In genomic region chr10:131224106-131224505, GRCh38 we compare ENCODE assay signal across 17 cellular contexts.
DNase-seq lines count a peak whose midpoint lies in the region; ATAC-seq, FAIRE-seq and TF ChIP-seq lines count a peak whose summit lies in the region.
"Had no signal": no experiment of that assay in that cellular context is flagged by ENCODE, and none has a peak within 500 bp of the region (broad histone marks: within the 10 kb centered on the region; RNA-seq: fewer than 3 reads in every experiment).

No MANE protein-coding gene starts in this region.

- H3K9me3 ChIP-seq in BLaER1 treated with 17β-estradiol and CSF1 and Interleukin-3, amounts not matched to agents 10 nM and 100 nM (replicated peaks in 1 of 11), result peaks cover 0 to 16% (median 3%) of the 10 kb centered on the region in 11 experiments; a peak in 13 of 22 replicates
- no peaks in the 10 kb centered on the region for H3K9me3 ChIP-seq in H1 (ENCODE audit: insufficient read depth in 2 of 2, low read depth in 1 of 2, low read length in 1 of 2)
- peaks cover 0 to 1% (median 0%) of the 10 kb centered on the region in 8 donors for H3K9me3 ChIP-seq in spleen
- H3K9me3 ChIP-seq in mesenchymal stem cell (ENCODE audit: control insufficient read depth, low read length), result no peaks in the 10 kb centered on the region
- H3K9me3 ChIP-seq: BE2C had no signal

- H3K4me1 ChIP-seq in BLaER1 treated with 17β-estradiol and CSF1 and Interleukin-3, amounts not matched to agents 10 nM and 100 nM, result peaks cover 34 to 94% (median 93%) of the 10 kb centered on the region in 10 experiments
- H3K4me1 ChIP-seq in H1 (replicated peaks in 1 of 4; ENCODE audit: control insufficient read depth in 3 of 4, insufficient read depth in 4 of 4, low read length in 3 of 4) (no peaks in the 10 kb centered on the region; a peak in 1 of 7 replicates), mesendoderm (ENCODE audit: control insufficient read depth, low read depth, low read length) (no peaks in the 10 kb centered on the region), spleen (no peaks in the 10 kb centered on the region), mesenchymal stem cell (ENCODE audit: control insufficient read depth, insufficient read depth, low read depth, low read length) (no peaks in the 10 kb centered on the region)
- H3K4me1 ChIP-seq: BE2C had no signal

- H3K27me3 ChIP-seq in BLaER1 treated with 17β-estradiol and CSF1 and Interleukin-3, amounts not matched to agents 10 nM and 100 nM, result peaks cover 0 to 40% (median 0%) of the 10 kb centered on the region in 11 experiments; a peak in 4 of 22 replicates
- H3K27me3 ChIP-seq in H1 (replicated peaks in 1 of 4; ENCODE audit: control insufficient read depth in 3 of 4, extremely low read depth in 1 of 4, insufficient read depth in 3 of 4, low read length in 3 of 4) (no peaks in the 10 kb centered on the region), mesendoderm (ENCODE audit: insufficient read depth, low read length, poor library complexity) (no peaks in the 10 kb centered on the region), spleen (replicated peaks in 1 of 7) (peaks cover 0 to 14% (median 0%) of the 10 kb centered on the region in 7 donors), mesenchymal stem cell (ENCODE audit: control insufficient read depth in 1 of 2, insufficient read depth in 1 of 2, low read length in 2 of 2) (no peaks in the 10 kb centered on the region)
- H3K27me3 ChIP-seq: BE2C had no signal

- H3K23ac ChIP-seq in H1 (ENCODE audit: insufficient read length) (no peak overlapping the region), mesendoderm (ENCODE audit: low read length) (no peak overlapping the region), mesenchymal stem cell (ENCODE audit: low read length in 2 of 2) (no peak overlapping the region)

- ATAC-seq in left lobe of liver (no peak), HG02852 (IDR thresholded peaks at IDR 0.05; ENCODE audit: unreplicated experiment) (no peak)
- ATAC-seq: GM23338 had no signal

- no peak for TF ChIP-seq RAD21 in H1 (IDR thresholded peaks at IDR 0.05 in 1 of 2, conservative IDR thresholded peaks at IDR 0.05 in 1 of 2; ENCODE audit: low read depth in 2 of 2, low read length in 2 of 2)

- H3K4me3 ChIP-seq in BLaER1 treated with 17β-estradiol and CSF1 and Interleukin-3, amounts not matched to agents 10 nM and 100 nM, result no peak overlapping the region
- H3K4me3 ChIP-seq in H1 (ENCODE audit: extremely low read depth in 1 of 4, insufficient read depth in 2 of 4, low read depth in 3 of 4, low read length in 4 of 4), result no peak overlapping the region
- no peak overlapping the region for H3K4me3 ChIP-seq in mesendoderm (ENCODE audit: low read length)
- no peak overlapping the region for H3K4me3 ChIP-seq in spleen
- no peak overlapping the region for H3K4me3 ChIP-seq in mesenchymal stem cell (ENCODE audit: insufficient read depth in 1 of 2, low read depth in 1 of 2, low read length in 2 of 2)
- H3K4me3 ChIP-seq: GM23338 had no signal

- peak overlapping the region; percentile 7; the same call in 1 of the 2 replicates for H3K18ac ChIP-seq in H1 (ENCODE audit: extremely low read depth, low read length)
- H3K18ac ChIP-seq in mesendoderm (ENCODE audit: low read length), result no peak overlapping the region
- no peak overlapping the region for H3K18ac ChIP-seq in mesenchymal stem cell (ENCODE audit: low read depth in 1 of 2, low read length in 2 of 2)

- no peaks in the 10 kb centered on the region for H3K79me1 ChIP-seq in H1 (ENCODE audit: low read depth, low read length)
- no peaks in the 10 kb centered on the region for H3K79me1 ChIP-seq in mesendoderm (ENCODE audit: low read length)
- no peaks in the 10 kb centered on the region for H3K79me1 ChIP-seq in mesenchymal stem cell (replicated peaks; ENCODE audit: low read length, poor library complexity, severe bottlenecking)

- no peaks in the 10 kb centered on the region for H3K23me2 ChIP-seq in H1 (ENCODE audit: low read depth, low read length)

- POLR2A ChIA-PET in H1 (lab: Charles Lee; ENCODE audit: partially characterized antibody), result interaction anchor here (1.2 kb wide), 1 partner anchor 14 kb away, joined by 3 read pairs; no protein-coding TSS in a partner anchor

- H3K79me2 ChIP-seq in H1 (ENCODE audit: control insufficient read depth in 1 of 2, insufficient read depth in 2 of 2, low read length in 2 of 2) (no peaks in the 10 kb centered on the region), mesendoderm (ENCODE audit: control insufficient read depth, insufficient read depth, low read length) (no peaks in the 10 kb centered on the region)

- no peak for DNase-seq in H1 (ENCODE audit: low read depth in 1 of 2, low spot score in 2 of 2)
- no peak for DNase-seq in mesendoderm
- peak; percentile 69 for DNase-seq in spleen
- DNase-seq in left lobe of liver (ENCODE audit: low spot score), result no peak
- no peak for DNase-seq in mesenchymal stem cell
- DNase-seq: ACHN; BE2C; CD4-positive, alpha-beta memory T cell; DMS153; DMS79; GDM1; H9 had no signal

- H2BK15ac ChIP-seq in H1 (ENCODE audit: low read length), result no peak overlapping the region
- H2BK15ac ChIP-seq in mesendoderm (replicated peaks; ENCODE audit: low read depth), result no peak overlapping the region
- H2BK15ac ChIP-seq in mesenchymal stem cell (ENCODE audit: low read depth, poor library complexity, severe bottlenecking), result no peak overlapping the region

- no peak overlapping the region for H2BK120ac ChIP-seq in H1 (replicated peaks; ENCODE audit: low read depth, low read length)
- no peak overlapping the region for H2BK120ac ChIP-seq in mesendoderm (ENCODE audit: low read depth, low read length)
- no peak overlapping the region for H2BK120ac ChIP-seq in mesenchymal stem cell (ENCODE audit: low read depth, low read length)

- 0 out of 22 replicates have a peak, but pooled peaks cover 0 to 14% (median 0%) of the 10 kb centered on the region in 11 experiments for H3K36me3 ChIP-seq in BLaER1 treated with 17β-estradiol and CSF1 and Interleukin-3, amounts not matched to agents 10 nM and 100 nM
- H3K36me3 ChIP-seq in H1 (ENCODE audit: control insufficient read depth in 2 of 4, insufficient read depth in 4 of 4, low read length in 3 of 4), result no peaks in the 10 kb centered on the region
- no peaks in the 10 kb centered on the region for H3K36me3 ChIP-seq in mesendoderm (ENCODE audit: control insufficient read depth, insufficient read depth, low read length)
- no peaks in the 10 kb centered on the region for H3K36me3 ChIP-seq in spleen
- no peaks in the 10 kb centered on the region for H3K36me3 ChIP-seq in mesenchymal stem cell (ENCODE audit: control insufficient read depth in 1 of 2, insufficient read depth in 2 of 2, low read depth in 1 of 2, low read length in 2 of 2)
- H3K36me3 ChIP-seq: BE2C had no signal

- WGBS in H1 (ENCODE audit: extremely low coverage in 1 of 2, insufficient coverage in 1 of 2, insufficient read length in 1 of 2, insufficient replicate concordance in 2 of 2, low coverage in 1 of 2, low lambda C conversion rate in 2 of 2, missing lambda C conversion rate in 1 of 2), 2 experiments, result 93% methylated on average over 8 of the region's 8 CpGs; no CpG with 5 or more reads in 1 of the 2 experiments
- no CpG with 5 or more reads among the region's 8 CpGs for WGBS in mesendoderm (ENCODE audit: extremely low coverage, insufficient coverage, low lambda C conversion rate)
- 79 to 86% (median 82%) methylated on average over 8 of the region's 8 CpGs for WGBS in spleen, 5 donors
- 75% methylated on average over 8 of the region's 8 CpGs for WGBS in mesenchymal stem cell

- no peak overlapping the region for H2BK20ac ChIP-seq in H1 (ENCODE audit: low read length)

- TF ChIP-seq POLR2A in H1 (IDR thresholded peaks at IDR 0.05; ENCODE audit: control extremely low read depth in 1 of 2, low read depth in 2 of 2, low read length in 2 of 2), result no peak
- no peak for TF ChIP-seq POLR2A in spleen (IDR thresholded peaks at IDR 0.05)

- peak overlapping the region; percentile 76 to 98 (median 94); a peak in 21 of 22 replicates for H3K4me2 ChIP-seq in BLaER1 treated with 17β-estradiol and CSF1 and Interleukin-3, amounts not matched to agents 10 nM and 100 nM
- H3K4me2 ChIP-seq in H1 (ENCODE audit: insufficient read depth in 1 of 2, low read depth in 2 of 2, low read length in 2 of 2), result no peak overlapping the region
- no peak overlapping the region for H3K4me2 ChIP-seq in mesendoderm (ENCODE audit: low read length)
- H3K4me2 ChIP-seq in mesenchymal stem cell (ENCODE audit: low read length, poor library complexity, severe bottlenecking), result no peak overlapping the region
- H3K4me2 ChIP-seq: GM23338 had no signal

- no peak overlapping the region for H3K56ac ChIP-seq in H1 (replicated peaks; ENCODE audit: insufficient read length, low read depth, low read length)
- H3K56ac ChIP-seq in mesendoderm (ENCODE audit: low read length), result peak overlapping the region; percentile 22

- H3K4ac ChIP-seq in H1 (replicated peaks; ENCODE audit: insufficient read length, low read depth, low read length) (no peak overlapping the region), mesendoderm (ENCODE audit: low read depth, low read length) (no peak overlapping the region), mesenchymal stem cell (ENCODE audit: low read depth in 1 of 2, low read length in 2 of 2) (no peak overlapping the region)

- H2AK5ac ChIP-seq in H1 (ENCODE audit: low read depth, low read length) (no peak overlapping the region), mesendoderm (ENCODE audit: low read length) (no peak overlapping the region), mesenchymal stem cell (ENCODE audit: low read length, severe bottlenecking) (no peak overlapping the region)

- H4K91ac ChIP-seq in H1 (replicated peaks; ENCODE audit: insufficient read length, low read length), result no peak overlapping the region
- no peak overlapping the region for H4K91ac ChIP-seq in mesenchymal stem cell (ENCODE audit: low read length)

- no peak for TF ChIP-seq EP300 in H1 (IDR thresholded peaks at IDR 0.05; ENCODE audit: borderline replicate concordance in 1 of 2, low read depth in 2 of 2, low read length in 2 of 2)

- peak overlapping the region in 7 of 11 experiments; percentile 9 to 96 (median 89); a peak in 14 of 22 replicates for H3K27ac ChIP-seq in BLaER1 treated with 17β-estradiol and CSF1 and Interleukin-3, amounts not matched to agents 10 nM and 100 nM
- H3K27ac ChIP-seq in H1 (ENCODE audit: low read depth, low read length) (no peak overlapping the region), mesendoderm (ENCODE audit: low read depth, low read length) (no peak overlapping the region), spleen (no peak overlapping the region), mesenchymal stem cell (ENCODE audit: low read length, poor library complexity, severe bottlenecking) (no peak overlapping the region)
- H3K27ac ChIP-seq: HL-60 had no signal

- H2BK5ac ChIP-seq in H1 (ENCODE audit: low read depth, low read length), result no peak overlapping the region
- H2BK5ac ChIP-seq in mesendoderm (ENCODE audit: low read length), result no peak overlapping the region
- no peak overlapping the region for H2BK5ac ChIP-seq in mesenchymal stem cell (ENCODE audit: low read depth, low read length, poor library complexity, severe bottlenecking)

- CTCF ChIA-PET in H1 (lab: Charles Lee; ENCODE audit: partially characterized antibody), result interaction anchor here (1.0 kb wide), 1 partner anchor 136 kb away, joined by 4 read pairs; no protein-coding TSS in a partner anchor

- intact Hi-C loops in spleen (cut with DNase I; ENCODE audit: low total_unique reads), result no loop called here

- no peak overlapping the region for H4K8ac ChIP-seq in H1 (ENCODE audit: extremely low read depth, insufficient read depth, low read length)
- H4K8ac ChIP-seq in mesendoderm (ENCODE audit: low read depth, low read length), result no peak overlapping the region
- H4K8ac ChIP-seq in mesenchymal stem cell (ENCODE audit: low read length), result no peak overlapping the region

- no peaks in the 10 kb centered on the region for H4K20me1 ChIP-seq in BLaER1 treated with 17β-estradiol and CSF1 and Interleukin-3, amounts not matched to agents 10 nM and 100 nM
- peaks cover 0 to 2% of the 10 kb centered on the region in 2 experiments for H4K20me1 ChIP-seq in H1 (replicated peaks in 1 of 2; ENCODE audit: control insufficient read depth in 1 of 2, insufficient read depth in 2 of 2, low read length in 2 of 2)

- no peak overlapping the region for H2AFZ ChIP-seq in H1 (ENCODE audit: low read length)
- no peak overlapping the region for H2AFZ ChIP-seq in mesenchymal stem cell (ENCODE audit: low read depth, low read length)
- H2AFZ ChIP-seq: GM23338 had no signal

- H3K14ac ChIP-seq in H1 (ENCODE audit: insufficient read length) (no peak overlapping the region), mesenchymal stem cell (ENCODE audit: low read length in 2 of 2) (no peak overlapping the region)

- FAIRE-seq in H1 (lab: Jason Lieb, UNC), result no peak
- FAIRE-seq: A204.1 had no signal

- no peak overlapping the region for H4K5ac ChIP-seq in H1 (ENCODE audit: insufficient read length, low read depth, low read length)
- H4K5ac ChIP-seq in mesendoderm (ENCODE audit: low read length), result no peak overlapping the region

- H3K9ac ChIP-seq in BLaER1 treated with 17β-estradiol and CSF1 and Interleukin-3, amounts not matched to agents 10 nM and 100 nM, result peak overlapping the region in 6 of 11 experiments; percentile 4 to 81 (median 77); a peak in 10 of 22 replicates
- no peak overlapping the region for H3K9ac ChIP-seq in H1 (replicated peaks in 1 of 4; ENCODE audit: extremely low read depth in 1 of 4, low read depth in 3 of 4, low read length in 3 of 4)
- H3K9ac ChIP-seq in mesendoderm (ENCODE audit: low read length), result no peak overlapping the region
- H3K9ac ChIP-seq in mesenchymal stem cell (ENCODE audit: low read length), result no peak overlapping the region

- H2BK12ac ChIP-seq in H1 (ENCODE audit: low read depth, low read length) (no peak overlapping the region), mesenchymal stem cell (ENCODE audit: low read length in 2 of 2) (no peak overlapping the region)

- TF ChIP-seq CTCF in H1 (IDR thresholded peaks at IDR 0.05; ENCODE audit: control extremely low read depth in 1 of 3, insufficient read depth in 1 of 3, low read depth in 1 of 3, low read length in 3 of 3) (no peak), spleen (IDR thresholded peaks at IDR 0.05 in 8 of 11, conservative IDR thresholded peaks at IDR 0.05 in 3 of 11) (no peak)

Comparison
In these comparisons a context has a peak if more than half of its experiments do, and no peak if none do; other contexts are left out.
1. H3K27ac ChIP-seq: peak in BLaER1 treated with 17β-estradiol and CSF1 and Interleukin-3, amounts not matched to agents 10 nM and 100 nM (7 of 11); none in H1 (single experiment), mesendoderm (single experiment), spleen (0 of 8) and mesenchymal stem cell (single experiment).
2. H3K4me2 ChIP-seq: peak in BLaER1 treated with 17β-estradiol and CSF1 and Interleukin-3, amounts not matched to agents 10 nM and 100 nM (11 of 11); none in H1 (0 of 2), mesendoderm (single experiment) and mesenchymal stem cell (single experiment).
3. H3K9ac ChIP-seq: peak in BLaER1 treated with 17β-estradiol and CSF1 and Interleukin-3, amounts not matched to agents 10 nM and 100 nM (6 of 11); none in H1 (0 of 4), mesendoderm (single experiment) and mesenchymal stem cell (single experiment).